In genomic region chr9:110952018-110952864, GRCh38 we compare ENCODE assay signal across 2 cellular contexts.
TF ChIP-seq lines count a peak whose summit lies in the region.

No MANE protein-coding gene starts in this region.

TF ChIP-seq in IMR-90, 13 proteins besides CTCF, POLR2A, EP300 and RAD21:
- TF ChIP-seq FOS (IDR thresholded peaks at IDR 0.05; ENCODE audit: low read depth, low read length) (no peak), CEBPB (IDR thresholded peaks at IDR 0.05; ENCODE audit: low read depth, low read length) (no peak), USF2 (IDR thresholded peaks at IDR 0.05; ENCODE audit: low read depth, low read length) (no peak), RCOR1 (IDR thresholded peaks at IDR 0.05; ENCODE audit: insufficient replicate concordance, low read length) (no peak), MAFK (IDR thresholded peaks at IDR 0.05; ENCODE audit: low read depth, low read length) (no peak)

TF ChIP-seq in HepG2, 621 proteins besides CTCF, POLR2A, EP300 and RAD21:
- TF ChIP-seq HNRNPL (IDR thresholded peaks at IDR 0.05; ENCODE audit: low read depth, low read length) (no peak), SMARCE1 (IDR thresholded peaks at IDR 0.05; ENCODE audit: borderline replicate concordance) (no peak), CHD4 (IDR thresholded peaks at IDR 0.05; ENCODE audit: borderline replicate concordance, low read length) (no peak), STAT6 (CRISPR knock-in tag; IDR thresholded peaks at IDR 0.05; ENCODE audit: borderline replicate concordance) (no peak), GLI4 (CRISPR knock-in tag; IDR thresholded peaks at IDR 0.05; ENCODE audit: borderline replicate concordance) (no peak), CREBL2 (CRISPR knock-in tag; IDR thresholded peaks at IDR 0.05; ENCODE audit: borderline replicate concordance) (no peak), KMT2B (CRISPR knock-in tag; IDR thresholded peaks at IDR 0.05) (no peak), ZNF574 (CRISPR knock-in tag; IDR thresholded peaks at IDR 0.05) (no peak), CBX2 (IDR thresholded peaks at IDR 0.05; ENCODE audit: low read depth, low read length) (no peak), CBX2 (CRISPR knock-in tag; IDR thresholded peaks at IDR 0.05; ENCODE audit: low read depth) (no peak), MTA1 (CRISPR knock-in tag; IDR thresholded peaks at IDR 0.05; ENCODE audit: borderline replicate concordance) (no peak), ZNF207 (IDR thresholded peaks at IDR 0.05; ENCODE audit: borderline replicate concordance) (no peak)
